Comparison of ENCODE assay signal across 1 cellular context in the genomic region with DNA sequence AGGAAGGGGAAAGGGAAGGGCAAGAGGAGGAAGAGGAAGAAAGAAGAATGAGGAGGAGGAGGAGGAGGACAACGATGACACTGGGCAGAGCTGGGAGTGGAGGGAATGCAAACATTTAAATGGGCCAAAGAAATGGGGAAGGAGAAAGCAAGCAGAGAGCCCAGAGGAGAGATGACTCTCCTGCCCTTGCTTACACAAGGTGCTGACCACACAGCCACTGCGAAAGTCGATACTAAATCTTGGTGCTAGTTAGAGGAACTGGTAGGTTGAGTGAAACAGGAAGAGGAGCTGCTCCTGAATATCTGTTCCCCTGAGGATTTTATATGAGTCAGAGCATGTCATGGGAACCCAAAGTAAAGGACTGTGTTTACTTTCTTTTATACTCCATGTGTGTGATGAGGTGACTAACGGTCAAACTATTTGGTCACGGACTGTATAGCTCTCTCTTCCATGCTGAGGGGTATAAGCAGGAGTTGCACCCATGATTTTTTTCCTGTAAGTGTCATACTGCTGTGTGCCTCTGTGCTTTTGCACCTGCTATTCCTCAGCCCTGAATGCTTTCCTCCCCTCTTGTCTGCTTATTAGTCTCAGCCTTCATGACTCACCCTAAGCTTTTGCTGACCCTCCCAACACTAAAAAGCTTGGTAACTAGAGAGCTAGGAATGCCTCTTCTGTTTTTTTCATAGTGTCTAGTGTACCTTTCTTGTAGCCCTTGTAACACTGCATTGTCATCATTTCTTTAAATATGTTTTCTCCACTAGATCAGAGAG.
TF ChIP-seq lines count a peak whose summit lies in the region.

No MANE protein-coding gene starts in this region.

TF ChIP-seq in K562, 482 proteins besides CTCF, POLR2A, EP300 and RAD21 (continued from another document and continues in another):
- no peak for TF ChIP-seq RB1 (IDR thresholded peaks at IDR 0.05; ENCODE audit: low read depth)
- 0 out of 2 replicates have a peak, but pooled peaks have one; percentile 23 for TF ChIP-seq JUN (IDR thresholded peaks at IDR 0.05; ENCODE audit: borderline replicate concordance, low read depth, low read length)
- no peak for TF ChIP-seq JUN (CRISPR knock-in tag; IDR thresholded peaks at IDR 0.05; ENCODE audit: borderline replicate concordance)
- TF ChIP-seq ZKSCAN8 (CRISPR knock-in tag; IDR thresholded peaks at IDR 0.05), result no peak
- no peak for TF ChIP-seq ZNF707 (CRISPR knock-in tag; conservative IDR thresholded peaks at IDR 0.05)
- TF ChIP-seq RBFOX2 (IDR thresholded peaks at IDR 0.05; ENCODE audit: low read depth, low read length), result no peak
- TF ChIP-seq, protein P1, sequence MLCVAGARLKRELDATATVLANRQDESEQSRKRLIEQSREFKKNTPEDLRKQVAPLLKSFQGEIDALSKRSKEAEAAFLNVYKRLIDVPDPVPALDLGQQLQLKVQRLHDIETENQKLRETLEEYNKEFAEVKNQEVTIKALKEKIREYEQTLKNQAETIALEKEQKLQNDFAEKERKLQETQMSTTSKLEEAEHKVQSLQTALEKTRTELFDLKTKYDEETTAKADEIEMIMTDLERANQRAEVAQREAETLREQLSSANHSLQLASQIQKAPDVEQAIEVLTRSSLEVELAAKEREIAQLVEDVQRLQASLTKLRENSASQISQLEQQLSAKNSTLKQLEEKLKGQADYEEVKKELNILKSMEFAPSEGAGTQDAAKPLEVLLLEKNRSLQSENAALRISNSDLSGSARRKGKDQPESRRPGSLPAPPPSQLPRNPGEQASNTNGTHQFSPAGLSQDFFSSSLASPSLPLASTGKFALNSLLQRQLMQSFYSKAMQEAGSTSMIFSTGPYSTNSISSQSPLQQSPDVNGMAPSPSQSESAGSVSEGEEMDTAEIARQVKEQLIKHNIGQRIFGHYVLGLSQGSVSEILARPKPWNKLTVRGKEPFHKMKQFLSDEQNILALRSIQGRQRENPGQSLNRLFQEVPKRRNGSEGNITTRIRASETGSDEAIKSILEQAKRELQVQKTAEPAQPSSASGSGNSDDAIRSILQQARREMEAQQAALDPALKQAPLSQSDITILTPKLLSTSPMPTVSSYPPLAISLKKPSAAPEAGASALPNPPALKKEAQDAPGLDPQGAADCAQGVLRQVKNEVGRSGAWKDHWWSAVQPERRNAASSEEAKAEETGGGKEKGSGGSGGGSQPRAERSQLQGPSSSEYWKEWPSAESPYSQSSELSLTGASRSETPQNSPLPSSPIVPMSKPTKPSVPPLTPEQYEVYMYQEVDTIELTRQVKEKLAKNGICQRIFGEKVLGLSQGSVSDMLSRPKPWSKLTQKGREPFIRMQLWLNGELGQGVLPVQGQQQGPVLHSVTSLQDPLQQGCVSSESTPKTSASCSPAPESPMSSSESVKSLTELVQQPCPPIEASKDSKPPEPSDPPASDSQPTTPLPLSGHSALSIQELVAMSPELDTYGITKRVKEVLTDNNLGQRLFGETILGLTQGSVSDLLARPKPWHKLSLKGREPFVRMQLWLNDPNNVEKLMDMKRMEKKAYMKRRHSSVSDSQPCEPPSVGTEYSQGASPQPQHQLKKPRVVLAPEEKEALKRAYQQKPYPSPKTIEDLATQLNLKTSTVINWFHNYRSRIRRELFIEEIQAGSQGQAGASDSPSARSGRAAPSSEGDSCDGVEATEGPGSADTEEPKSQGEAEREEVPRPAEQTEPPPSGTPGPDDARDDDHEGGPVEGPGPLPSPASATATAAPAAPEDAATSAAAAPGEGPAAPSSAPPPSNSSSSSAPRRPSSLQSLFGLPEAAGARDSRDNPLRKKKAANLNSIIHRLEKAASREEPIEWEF (CRISPR knock-in tag; IDR thresholded peaks at IDR 0.05), result no peak
- TF ChIP-seq, protein P2, sequence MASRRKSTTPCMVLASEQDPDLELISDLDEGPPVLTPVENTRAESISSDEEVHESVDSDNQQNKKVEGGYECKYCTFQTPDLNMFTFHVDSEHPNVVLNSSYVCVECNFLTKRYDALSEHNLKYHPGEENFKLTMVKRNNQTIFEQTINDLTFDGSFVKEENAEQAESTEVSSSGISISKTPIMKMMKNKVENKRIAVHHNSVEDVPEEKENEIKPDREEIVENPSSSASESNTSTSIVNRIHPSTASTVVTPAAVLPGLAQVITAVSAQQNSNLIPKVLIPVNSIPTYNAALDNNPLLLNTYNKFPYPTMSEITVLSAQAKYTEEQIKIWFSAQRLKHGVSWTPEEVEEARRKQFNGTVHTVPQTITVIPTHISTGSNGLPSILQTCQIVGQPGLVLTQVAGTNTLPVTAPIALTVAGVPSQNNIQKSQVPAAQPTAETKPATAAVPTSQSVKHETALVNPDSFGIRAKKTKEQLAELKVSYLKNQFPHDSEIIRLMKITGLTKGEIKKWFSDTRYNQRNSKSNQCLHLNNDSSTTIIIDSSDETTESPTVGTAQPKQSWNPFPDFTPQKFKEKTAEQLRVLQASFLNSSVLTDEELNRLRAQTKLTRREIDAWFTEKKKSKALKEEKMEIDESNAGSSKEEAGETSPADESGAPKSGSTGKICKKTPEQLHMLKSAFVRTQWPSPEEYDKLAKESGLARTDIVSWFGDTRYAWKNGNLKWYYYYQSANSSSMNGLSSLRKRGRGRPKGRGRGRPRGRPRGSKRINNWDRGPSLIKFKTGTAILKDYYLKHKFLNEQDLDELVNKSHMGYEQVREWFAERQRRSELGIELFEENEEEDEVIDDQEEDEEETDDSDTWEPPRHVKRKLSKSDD (conservative IDR thresholded peaks at IDR 0.05; ENCODE audit: low read length), result no peak
- TF ChIP-seq ZNF121 (CRISPR knock-in tag; conservative IDR thresholded peaks at IDR 0.05), result no peak
- TF ChIP-seq ZNF354B (CRISPR knock-in tag; IDR thresholded peaks at IDR 0.05), result no peak
- no peak for TF ChIP-seq CC2D1A (IDR thresholded peaks at IDR 0.05)
- TF ChIP-seq, protein P3, sequence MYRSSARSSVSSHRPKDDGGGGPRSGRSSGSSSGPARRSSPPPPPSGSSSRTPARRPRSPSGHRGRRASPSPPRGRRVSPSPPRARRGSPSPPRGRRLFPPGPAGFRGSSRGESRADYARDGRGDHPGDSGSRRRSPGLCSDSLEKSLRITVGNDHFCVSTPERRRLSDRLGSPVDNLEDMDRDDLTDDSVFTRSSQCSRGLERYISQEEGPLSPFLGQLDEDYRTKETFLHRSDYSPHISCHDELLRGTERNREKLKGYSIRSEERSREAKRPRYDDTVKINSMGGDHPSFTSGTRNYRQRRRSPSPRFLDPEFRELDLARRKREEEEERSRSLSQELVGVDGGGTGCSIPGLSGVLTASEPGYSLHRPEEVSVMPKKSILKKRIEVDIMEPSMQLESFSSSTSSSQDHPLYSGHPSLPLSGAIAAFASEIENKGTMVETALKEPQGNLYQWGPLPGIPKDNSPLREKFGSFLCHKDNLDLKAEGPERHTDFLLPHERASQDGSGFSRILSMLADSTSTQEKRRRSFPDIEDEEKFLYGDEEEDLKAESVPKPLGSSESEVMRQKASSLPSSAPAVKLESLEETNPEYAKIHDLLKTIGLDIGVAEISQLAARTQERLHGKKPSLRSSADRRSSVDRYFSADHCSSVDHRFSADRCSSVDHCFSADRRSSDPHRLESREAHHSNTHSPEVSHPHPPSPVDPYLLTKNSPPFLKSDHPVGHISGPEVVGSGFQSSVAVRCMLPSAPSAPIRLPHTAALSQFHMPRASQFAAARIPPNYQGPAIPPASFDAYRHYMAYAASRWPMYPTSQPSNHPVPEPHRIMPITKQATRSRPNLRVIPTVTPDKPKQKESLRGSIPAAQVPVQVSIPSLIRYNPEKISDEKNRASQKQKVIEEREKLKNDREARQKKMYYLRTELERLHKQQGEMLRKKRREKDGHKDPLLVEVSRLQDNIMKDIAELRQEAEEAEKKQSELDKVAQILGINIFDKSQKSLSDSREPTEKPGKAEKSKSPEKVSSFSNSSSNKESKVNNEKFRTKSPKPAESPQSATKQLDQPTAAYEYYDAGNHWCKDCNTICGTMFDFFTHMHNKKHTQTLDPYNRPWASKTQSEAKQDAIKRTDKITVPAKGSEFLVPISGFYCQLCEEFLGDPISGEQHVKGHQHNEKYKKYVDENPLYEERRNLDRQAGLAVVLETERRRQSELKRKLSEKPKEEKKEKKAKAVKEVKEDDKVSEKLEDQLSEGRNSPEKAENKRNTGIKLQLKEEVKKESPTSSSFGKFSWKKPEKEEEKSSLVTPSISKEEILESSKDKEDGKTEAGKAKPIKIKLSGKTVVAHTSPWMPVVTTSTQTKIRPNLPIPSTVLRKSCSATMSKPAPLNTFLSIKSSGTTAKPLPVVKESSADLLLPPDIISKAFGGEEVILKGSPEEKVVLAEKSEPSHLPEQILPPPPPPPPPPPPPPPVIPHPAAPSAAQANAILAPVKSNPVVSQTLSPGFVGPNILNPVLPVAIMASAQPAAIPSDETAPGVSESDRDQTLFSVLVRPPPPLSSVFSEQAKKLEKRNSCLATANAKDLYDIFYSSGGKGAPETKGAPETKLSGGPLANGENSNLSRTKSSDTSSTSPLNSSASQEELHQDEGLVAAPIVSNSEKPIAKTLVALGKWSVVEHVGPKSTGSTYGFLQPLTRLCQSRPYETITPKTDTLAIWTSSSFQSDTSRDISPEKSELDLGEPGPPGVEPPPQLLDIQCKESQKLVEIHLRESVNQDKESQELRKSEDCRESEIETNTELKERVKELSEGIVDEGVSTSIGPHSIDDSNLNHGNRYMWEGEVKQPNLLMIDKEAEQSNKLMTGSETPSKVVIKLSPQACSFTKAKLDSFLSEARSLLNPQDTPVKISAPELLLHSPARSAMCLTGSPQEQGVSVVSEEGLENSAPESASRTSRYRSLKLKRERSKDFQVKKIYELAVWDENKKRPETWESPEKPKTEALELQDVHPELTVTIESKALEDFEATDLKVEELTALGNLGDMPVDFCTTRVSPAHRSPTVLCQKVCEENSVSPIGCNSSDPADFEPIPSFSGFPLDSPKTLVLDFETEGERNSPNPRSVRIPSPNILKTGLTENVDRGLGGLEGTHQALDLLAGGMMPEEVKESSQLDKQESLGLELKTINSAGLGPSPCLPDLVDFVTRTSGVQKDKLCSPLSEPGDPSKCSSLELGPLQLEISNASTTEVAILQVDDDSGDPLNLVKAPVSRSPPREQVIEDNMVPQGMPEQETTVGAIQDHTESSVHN (IDR thresholded peaks at IDR 0.05; ENCODE audit: borderline replicate concordance in 1 of 2, low read depth in 1 of 2), result 0 out of 4 replicates have a peak, but pooled peaks of 1 of the 2 experiments have one; percentile 44
- TF ChIP-seq, protein P4, sequence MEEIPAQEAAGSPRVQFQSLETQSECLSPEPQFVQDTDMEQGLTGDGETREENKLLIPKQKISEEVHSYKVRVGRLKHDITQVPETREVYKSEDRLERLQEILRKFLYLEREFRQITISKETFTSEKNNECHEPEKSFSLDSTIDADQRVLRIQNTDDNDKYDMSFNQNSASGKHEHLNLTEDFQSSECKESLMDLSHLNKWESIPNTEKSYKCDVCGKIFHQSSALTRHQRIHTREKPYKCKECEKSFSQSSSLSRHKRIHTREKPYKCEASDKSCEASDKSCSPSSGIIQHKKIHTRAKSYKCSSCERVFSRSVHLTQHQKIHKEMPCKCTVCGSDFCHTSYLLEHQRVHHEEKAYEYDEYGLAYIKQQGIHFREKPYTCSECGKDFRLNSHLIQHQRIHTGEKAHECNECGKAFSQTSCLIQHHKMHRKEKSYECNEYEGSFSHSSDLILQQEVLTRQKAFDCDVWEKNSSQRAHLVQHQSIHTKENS (CRISPR knock-in tag; IDR thresholded peaks at IDR 0.05), result no peak
- TF ChIP-seq, protein P5, sequence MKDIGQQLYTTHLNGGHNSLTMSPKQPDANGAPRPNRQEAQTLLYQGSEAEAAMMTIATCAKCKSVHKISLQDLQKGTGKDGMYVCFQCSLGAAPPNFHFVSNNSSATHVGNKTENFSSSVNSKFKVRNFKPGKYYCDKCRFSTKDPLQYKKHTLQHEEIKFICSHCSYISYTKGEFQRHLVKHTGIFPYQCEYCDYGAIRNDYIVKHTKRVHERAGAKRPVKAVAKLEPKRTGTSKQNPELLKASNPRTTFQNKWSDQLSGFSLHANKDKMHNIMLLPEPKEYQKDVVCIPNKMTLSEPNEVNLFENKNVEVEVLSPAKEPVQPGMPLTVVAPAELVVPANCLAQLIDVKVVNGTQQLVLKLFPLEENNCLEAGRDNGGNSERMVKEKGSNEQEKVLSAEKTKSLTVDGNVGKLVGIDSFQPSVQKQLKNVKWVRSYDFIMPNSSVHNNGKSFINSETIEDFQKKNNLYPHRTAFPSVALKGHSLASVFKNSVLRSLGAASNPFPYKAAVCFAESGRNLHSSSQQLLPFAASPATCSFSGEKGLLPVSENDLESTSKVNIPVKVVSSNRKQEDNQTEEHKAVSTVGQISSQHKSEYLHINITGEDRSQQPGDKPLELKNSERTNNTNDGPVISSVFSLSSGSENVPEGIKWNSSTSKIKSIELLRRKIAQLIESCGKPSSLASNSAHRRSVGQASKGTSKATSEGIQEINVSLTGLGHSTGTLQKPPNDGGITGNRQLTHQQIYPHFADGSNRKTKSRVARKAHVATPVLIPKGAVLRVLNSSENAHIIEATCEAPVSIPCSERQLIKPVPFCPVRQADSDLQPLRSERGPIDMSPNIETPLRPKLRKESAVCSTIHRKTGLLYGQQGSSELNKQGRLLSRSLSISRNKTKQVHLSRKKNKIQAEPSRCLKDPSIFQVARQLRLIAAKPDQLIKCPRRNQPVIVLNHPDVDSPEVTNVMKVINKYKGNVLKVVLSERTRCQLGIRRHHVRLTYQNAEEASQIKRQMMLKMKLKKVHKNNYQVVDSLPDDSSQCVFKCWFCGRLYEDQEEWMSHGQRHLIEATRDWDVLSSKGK (CRISPR knock-in tag; IDR thresholded peaks at IDR 0.05), result no peak
- no peak for TF ChIP-seq ZNF830 (CRISPR knock-in tag; IDR thresholded peaks at IDR 0.05)
- TF ChIP-seq, protein P6, sequence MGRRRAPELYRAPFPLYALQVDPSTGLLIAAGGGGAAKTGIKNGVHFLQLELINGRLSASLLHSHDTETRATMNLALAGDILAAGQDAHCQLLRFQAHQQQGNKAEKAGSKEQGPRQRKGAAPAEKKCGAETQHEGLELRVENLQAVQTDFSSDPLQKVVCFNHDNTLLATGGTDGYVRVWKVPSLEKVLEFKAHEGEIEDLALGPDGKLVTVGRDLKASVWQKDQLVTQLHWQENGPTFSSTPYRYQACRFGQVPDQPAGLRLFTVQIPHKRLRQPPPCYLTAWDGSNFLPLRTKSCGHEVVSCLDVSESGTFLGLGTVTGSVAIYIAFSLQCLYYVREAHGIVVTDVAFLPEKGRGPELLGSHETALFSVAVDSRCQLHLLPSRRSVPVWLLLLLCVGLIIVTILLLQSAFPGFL (CRISPR knock-in tag; IDR thresholded peaks at IDR 0.05), result no peak
- TF ChIP-seq, protein P7, sequence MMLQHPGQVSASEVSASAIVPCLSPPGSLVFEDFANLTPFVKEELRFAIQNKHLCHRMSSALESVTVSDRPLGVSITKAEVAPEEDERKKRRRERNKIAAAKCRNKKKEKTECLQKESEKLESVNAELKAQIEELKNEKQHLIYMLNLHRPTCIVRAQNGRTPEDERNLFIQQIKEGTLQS (IDR thresholded peaks at IDR 0.05), result peak; percentile 90
- TF ChIP-seq, protein P7 (CRISPR knock-in tag; conservative IDR thresholded peaks at IDR 0.05), result no peak
- TF ChIP-seq C11orf30 (IDR thresholded peaks at IDR 0.05; ENCODE audit: low read depth), result peak; percentile 79
- no peak for TF ChIP-seq HMGN3 (IDR thresholded peaks at IDR 0.05; ENCODE audit: borderline replicate concordance, extremely low read depth, insufficient read length, low read depth, low read length)
- TF ChIP-seq CBFA2T3 (IDR thresholded peaks at IDR 0.05), result no peak
- TF ChIP-seq ZNF551 (CRISPR knock-in tag; IDR thresholded peaks at IDR 0.05), result no peak
- no peak for TF ChIP-seq CCAR2 (IDR thresholded peaks at IDR 0.05; ENCODE audit: low read depth, low read length)
- TF ChIP-seq NFXL1 (CRISPR knock-in tag; IDR thresholded peaks at IDR 0.05), result no peak
